17 cellular contexts compared by ENCODE assay signal in genomic region chr6:158786645-158787304, GRCh38. TPM values are rescaled to one million over a fixed set of nuclear protein-coding genes. Genes with fewer than 3 reads are reported as not detected.
A peak's percentile ranks its signal among the peaks of the same experiment; 100 is the strongest.
DNase-seq lines count a peak whose midpoint lies in the region; ATAC-seq and TF ChIP-seq lines count a peak whose summit lies in the region.
"Had no signal": no experiment of that assay in that cellular context is flagged by ENCODE, and none has a peak within 500 bp of the region (broad histone marks: within the 10 kb centered on the region; RNA-seq: fewer than 3 reads in every experiment).

No MANE protein-coding gene starts in this region.

- H2AFZ ChIP-seq in OCI-LY7 (ENCODE audit: low read length) (no peak overlapping the region), parathyroid adenoma (no peak overlapping the region)

- no peak overlapping the region for H3K4me3 ChIP-seq in CD8-positive, alpha-beta memory T cell (ENCODE audit: low read length)
- H3K4me3 ChIP-seq in OCI-LY7 (ENCODE audit: low read depth, low read length, poor library complexity, severe bottlenecking) (no peak overlapping the region), epithelial cell of esophagus (ENCODE audit: low read length) (no peak overlapping the region), parathyroid adenoma (ENCODE audit: low read depth, low read length) (no peak overlapping the region)
- H3K4me3 ChIP-seq: gastrocnemius medialis, left lung had no signal

- H3K9ac ChIP-seq in parathyroid adenoma, result no peak overlapping the region

- no peak for ATAC-seq in Right ventricle myocardium superior (ENCODE audit: poor library complexity)
- ATAC-seq: gastrocnemius medialis, left lung had no signal

- no peak for DNase-seq in CD8-positive, alpha-beta memory T cell
- DNase-seq in OCI-LY7 (ENCODE audit: low spot score) (no peak), epithelial cell of esophagus (ENCODE audit: low read depth) (peak; percentile 62), NCI-H1417 (lab: John Stamatoyannopoulos, UW) (no peak), Right ventricle myocardium superior (no peak), DMS153 (lab: John Stamatoyannopoulos, UW) (no peak)
- DNase-seq: activated CD4-positive, alpha-beta T cell treated with anti-CD3 and anti-CD28 coated beads, Interleukin-2, amount 50 U/mL, for 48 hours; DMS 273 treated with DMSO at 0.1 percent for 48 hours; gastrocnemius medialis; GF-D8; IMR-90; left lung; NCI-H2107; NCI-H69; OCI-M1; stimulated activated CD4-positive, alpha-beta T cell treated with anti-CD3 and anti-CD28 coated beads, Interleukin-4, amount 100 ng/mL, for 1 hour had no signal

- peaks cover 35% of the 10 kb centered on the region for H4K20me1 ChIP-seq in OCI-LY7 (ENCODE audit: insufficient read depth, low read length)

- H3K27me3 Mint-ChIP-seq in CD8-positive, alpha-beta memory T cell, result peaks cover 0 to 4% of the 10 kb centered on the region in 2 donors

- H3K4me2 ChIP-seq in OCI-LY7 (ENCODE audit: low read length) (no peak overlapping the region), parathyroid adenoma (ENCODE audit: low read length) (no peak overlapping the region)

- H3K9me3 ChIP-seq in CD8-positive, alpha-beta memory T cell (ENCODE audit: low read length), result no peaks in the 10 kb centered on the region
- H3K9me3 ChIP-seq in OCI-LY7 (ENCODE audit: low read length) (no peaks in the 10 kb centered on the region), parathyroid adenoma (ENCODE audit: control insufficient read depth, low read length) (no peaks in the 10 kb centered on the region)
- H3K9me3 ChIP-seq: gastrocnemius medialis, left lung had no signal

- no peaks in the 10 kb centered on the region for H3K9me3 Mint-ChIP-seq in CD8-positive, alpha-beta memory T cell

- BruUV-seq in OCI-LY7 (replicated peaks; lab: Mats Ljungman, UMichigan), result TSS peak; percentile 55

- peaks cover 0 to 91% (median 33%) of the 10 kb centered on the region in 3 donors for H3K36me3 Mint-ChIP-seq in CD8-positive, alpha-beta memory T cell

- peak overlapping the region in 7 of 8 donors; percentile 8 to 72 (median 66) for H3K27ac Mint-ChIP-seq in CD8-positive, alpha-beta memory T cell

- no peak overlapping the region for H3K4me3 Mint-ChIP-seq in CD8-positive, alpha-beta memory T cell

- intact Hi-C loops in OCI-LY7 (cut with micrococcal nuclease; ENCODE audit: unreplicated experiment), result no loop called here
- intact Hi-C loops in Right ventricle myocardium superior (cut with DNase I), result loop anchor here (10.0 kb wide), 1 partner anchor 188 kb away; no protein-coding TSS in a partner anchor

- H3K27ac ChIP-seq in CD8-positive, alpha-beta memory T cell (ENCODE audit: low read depth, low read length), result no peak overlapping the region
- H3K27ac ChIP-seq in OCI-LY7 (ENCODE audit: low read depth, low read length, poor library complexity, severe bottlenecking) (no peak overlapping the region), parathyroid adenoma (peak overlapping the region; percentile 85)
- H3K27ac ChIP-seq: gastrocnemius medialis, left lung had no signal

- POLR2A ChIA-PET in CD8-positive, alpha-beta memory T cell (lab: Charles Lee), result interaction anchor here (0.7 kb wide), 1 partner anchor 38 kb away, joined by 5 read pairs; no protein-coding TSS in a partner anchor
- POLR2A ChIA-PET in OCI-LY7 (lab: Charles Lee), result interaction anchor here (0.7 to 1.6 kb wide), 3 partner anchors 11 to 25 kb away, joined by 3 read pairs; no protein-coding TSS in a partner anchor

- H3K79me2 ChIP-seq in OCI-LY7 (ENCODE audit: insufficient read depth, low read depth, low read length), result peaks cover 60% of the 10 kb centered on the region
- peaks cover 10% of the 10 kb centered on the region for H3K79me2 ChIP-seq in parathyroid adenoma

- TF ChIP-seq CTCF in OCI-LY7 (conservative IDR thresholded peaks at IDR 0.05; ENCODE audit: low read length), result no peak
- no peak for TF ChIP-seq CTCF in epithelial cell of esophagus (IDR thresholded peaks at IDR 0.05; ENCODE audit: insufficient read depth, low read depth, low read length, missing control alignments)
- TF ChIP-seq CTCF in parathyroid adenoma (IDR thresholded peaks at IDR 0.05), result no peak

- H3K27me3 ChIP-seq in CD8-positive, alpha-beta memory T cell (ENCODE audit: insufficient read depth, low read length, poor library complexity, severe bottlenecking), result no peaks in the 10 kb centered on the region
- H3K27me3 ChIP-seq in parathyroid adenoma (ENCODE audit: control insufficient read depth, insufficient read depth, low read length), result no peaks in the 10 kb centered on the region
- H3K27me3 ChIP-seq: gastrocnemius medialis, left lung had no signal

- peaks cover 61% of the 10 kb centered on the region for H3K36me3 ChIP-seq in CD8-positive, alpha-beta memory T cell (ENCODE audit: insufficient read depth, low read length)
- H3K36me3 ChIP-seq in OCI-LY7 (ENCODE audit: insufficient read depth, low read length), result peaks cover 97% of the 10 kb centered on the region
- H3K36me3 ChIP-seq in parathyroid adenoma (ENCODE audit: control insufficient read depth, insufficient read depth, low read length), result peaks cover 4% of the 10 kb centered on the region

- peaks cover 41 to 78% (median 60%) of the 10 kb centered on the region in 3 donors for H3K4me1 Mint-ChIP-seq in CD8-positive, alpha-beta memory T cell

- H3K9me2 ChIP-seq in OCI-LY7 (ENCODE audit: insufficient read depth, low read length), result no peaks in the 10 kb centered on the region

- H3K4me1 ChIP-seq in CD8-positive, alpha-beta memory T cell (ENCODE audit: insufficient read depth, low read length), result peaks cover 36% of the 10 kb centered on the region
- peaks cover 32% of the 10 kb centered on the region for H3K4me1 ChIP-seq in OCI-LY7 (ENCODE audit: insufficient read depth, low read length, poor library complexity, severe bottlenecking)
- peaks cover 61% of the 10 kb centered on the region for H3K4me1 ChIP-seq in parathyroid adenoma

- CTCF ChIA-PET in CD8-positive, alpha-beta memory T cell (lab: Charles Lee), result interaction anchor here (1.4 kb wide), 1 partner anchor 12 kb away, joined by 3 read pairs; no protein-coding TSS in a partner anchor
- CTCF ChIA-PET in OCI-LY7 (lab: Charles Lee; ENCODE audit: unreplicated experiment), result no interaction called here

RNA-seq across cellular contexts. Expression of gene EZR, which starts 32.4 kb away (rescaled TPM):
- 100 to 1,000 TPM; 296 to 299 TPM for total RNA-seq in CD8-positive, alpha-beta memory T cell
- 325 TPM for polyA plus RNA-seq in CD8-positive, alpha-beta memory T cell
- total RNA-seq in OCI-LY7 (2014; rRNA removed; shearing (Covaris generic)), result 268 and 360 TPM in 2 replicates
- total RNA-seq in OCI-LY7 (2022) (415 and 440 TPM in 2 replicates), Right ventricle myocardium superior (197 TPM)
